ENCODE assay signal across 8 cellular contexts in the genomic region with DNA sequence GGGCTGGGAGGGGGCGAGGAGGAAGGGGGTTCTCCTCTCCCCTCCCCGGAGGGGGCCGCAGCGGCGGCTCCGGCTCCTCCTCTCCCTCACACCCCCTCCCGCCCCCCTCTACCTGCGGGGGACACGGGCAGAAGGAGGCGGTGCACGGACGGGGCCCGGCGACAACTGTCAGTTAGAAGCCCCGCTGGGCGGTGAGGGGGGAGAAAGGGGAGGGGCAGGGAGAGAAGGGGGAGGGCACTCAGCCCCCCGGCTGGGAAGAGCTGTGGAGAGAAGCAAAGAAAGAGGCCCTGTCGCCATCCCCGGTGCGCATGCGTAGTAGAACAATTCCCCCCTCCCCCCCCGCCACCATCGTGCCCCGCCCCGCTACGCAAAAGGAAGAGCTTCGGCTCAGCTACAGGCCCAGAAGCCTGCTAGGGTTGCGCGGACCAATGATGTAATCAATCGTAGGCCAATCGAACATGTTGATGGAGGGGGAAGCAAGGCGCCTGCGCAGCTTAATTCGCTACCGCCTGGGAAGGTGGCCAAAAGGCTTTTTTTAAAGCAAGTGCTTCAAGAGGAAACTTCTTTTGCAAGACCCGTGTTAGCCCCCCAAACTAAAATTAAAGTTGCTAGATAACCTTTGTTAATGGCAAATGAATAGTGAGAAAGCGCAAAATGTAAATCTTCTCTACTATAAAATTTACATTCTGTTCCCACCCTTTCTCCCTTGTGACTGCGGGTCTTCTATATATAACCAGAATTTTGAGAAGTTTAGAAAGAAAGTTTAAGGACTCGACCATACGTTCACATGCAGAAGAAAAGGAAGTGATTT. TPM values are rescaled to one million over a fixed set of nuclear protein-coding genes. Genes with fewer than 3 reads are reported as not detected.
A peak's percentile ranks its signal among the peaks of the same experiment; 100 is the strongest.
DNase-seq lines count a peak whose midpoint lies in the region; ATAC-seq lines count a peak whose summit lies in the region.

No MANE protein-coding gene starts in this region.

- no peaks in the 10 kb centered on the region for H3K27me3 ChIP-seq in BLaER1 treated with 17β-estradiol and CSF1 and Interleukin-3, amounts not matched to agents 10 nM and 100 nM

- peak; percentile 56 for ATAC-seq in GM19328 (IDR thresholded peaks at IDR 0.05; ENCODE audit: unreplicated experiment)
- ATAC-seq in HG03469 (IDR thresholded peaks at IDR 0.05; ENCODE audit: unreplicated experiment), result peak; percentile 58
- ATAC-seq in left lobe of liver, result peak; percentile 82

- DNase-seq in NCI-H526 (lab: John Stamatoyannopoulos, UW), result peak; percentile 94 to 97
- DNase-seq in activated CD4-positive, alpha-beta T cell treated with anti-CD3 and anti-CD28 coated beads, Interleukin-2, amount 50 U/mL, for 1 hour, result peak; percentile 92
- DNase-seq in dedifferentiated amniotic fluid mesenchymal stem cell (ENCODE audit: extremely low spot score), result peak; percentile 100
- peak; percentile 95 for DNase-seq in left lobe of liver (ENCODE audit: low spot score)
- DNase-seq in stimulated activated CD4-positive, alpha-beta T cell treated with anti-CD3 and anti-CD28 coated beads, Interleukin-2, amount 100 ng/mL, for 24 hours, result peak; percentile 88 to 92

- H3K4me3 ChIP-seq in BLaER1 treated with 17β-estradiol and CSF1 and Interleukin-3, amounts not matched to agents 10 nM and 100 nM, result peak overlapping the region; percentile 72 to 94 (median 90)

- H3K4me1 ChIP-seq in BLaER1 treated with 17β-estradiol and CSF1 and Interleukin-3, amounts not matched to agents 10 nM and 100 nM, result peaks cover 38 to 74% (median 62%) of the 10 kb centered on the region in 10 experiments

- peak overlapping the region; percentile 77 to 99 (median 96) for H3K4me2 ChIP-seq in BLaER1 treated with 17β-estradiol and CSF1 and Interleukin-3, amounts not matched to agents 10 nM and 100 nM

- peaks cover 23 to 52% (median 31%) of the 10 kb centered on the region in 11 experiments for H3K36me3 ChIP-seq in BLaER1 treated with 17β-estradiol and CSF1 and Interleukin-3, amounts not matched to agents 10 nM and 100 nM

- H3K27ac ChIP-seq in BLaER1 treated with 17β-estradiol and CSF1 and Interleukin-3, amounts not matched to agents 10 nM and 100 nM, result peak overlapping the region; percentile 81 to 90 (median 85)

- peaks cover 0 to 5% (median 0%) of the 10 kb centered on the region in 11 experiments; a peak in 3 of 22 replicates for H3K9me3 ChIP-seq in BLaER1 treated with 17β-estradiol and CSF1 and Interleukin-3, amounts not matched to agents 10 nM and 100 nM (replicated peaks in 1 of 11)

- H3K9ac ChIP-seq in BLaER1 treated with 17β-estradiol and CSF1 and Interleukin-3, amounts not matched to agents 10 nM and 100 nM, result peak overlapping the region; percentile 84 to 97 (median 90)

- peaks cover 17 to 43% (median 33%) of the 10 kb centered on the region in 11 experiments for H4K20me1 ChIP-seq in BLaER1 treated with 17β-estradiol and CSF1 and Interleukin-3, amounts not matched to agents 10 nM and 100 nM

RNA-seq across cellular contexts. Expression of gene RANBP6, which starts 7.0 kb away (rescaled TPM):
- total RNA-seq in left lobe of liver, result 8.0 TPM

Comparison
In these comparisons a context has a peak if more than half of its experiments do, and no peak if none do; other contexts are left out.
1. Peak in every context shown above with its lines: DNase-seq, ATAC-seq, H3K4me3 ChIP-seq and H3K27ac ChIP-seq.